8 cellular contexts compared by ENCODE assay signal in genomic region chr6:163460307-163460782, GRCh38. TPM values are rescaled to one million over a fixed set of nuclear protein-coding genes. Genes with fewer than 3 reads are reported as not detected.
DNase-seq lines count a peak whose midpoint lies in the region; ATAC-seq and TF ChIP-seq lines count a peak whose summit lies in the region.

No MANE protein-coding gene starts in this region.

- 42 to 66% methylated on average over 5 of the region's 5 CpGs for WGBS in body of pancreas, 2 donors
- WGBS in testis, 2 donors, result 21 to 40% methylated on average over 5 of the region's 5 CpGs

- H3K27me3 Mint-ChIP-seq in activated T-cell treated with anti-CD3 and anti-CD28 coated beads, Interleukin-2, amount 50 U/mL, for 4 hours (ENCODE audit: low read depth), result no peaks in the 10 kb centered on the region

- peaks cover 19% of the 10 kb centered on the region for H3K36me3 ChIP-seq in right atrium auricular region
- peaks cover 5 to 14% (median 8%) of the 10 kb centered on the region in 5 donors for H3K36me3 ChIP-seq in subcutaneous abdominal adipose tissue (ENCODE audit: control insufficient read depth in 5 of 5, insufficient read depth in 5 of 5, low read length in 5 of 5)
- no peaks in the 10 kb centered on the region for H3K36me3 ChIP-seq in body of pancreas (replicated peaks in 1 of 2; ENCODE audit: insufficient read depth in 1 of 2, low read depth in 2 of 2)
- H3K36me3 ChIP-seq in testis (ENCODE audit: low read depth, missing control alignments), result no peaks in the 10 kb centered on the region

- intact Hi-C loops in body of pancreas (cut with DNase I), result no loop called here
- intact Hi-C loops in testis (cut with DNase I; ENCODE audit: low total_unique reads), result no loop called here

- H3K4me1 Mint-ChIP-seq in activated T-cell treated with anti-CD3 and anti-CD28 coated beads, Interleukin-2, amount 50 U/mL, for 4 hours (ENCODE audit: low read depth), result peaks cover 70% of the 10 kb centered on the region

- peaks cover 27% of the 10 kb centered on the region for H3K36me3 Mint-ChIP-seq in activated T-cell treated with anti-CD3 and anti-CD28 coated beads, Interleukin-2, amount 50 U/mL, for 4 hours (ENCODE audit: insufficient read depth)

- peak; percentile 86 for ATAC-seq in GM19035 (IDR thresholded peaks at IDR 0.05; ENCODE audit: unreplicated experiment)
- peak; percentile 94 for ATAC-seq in HG03135 (IDR thresholded peaks at IDR 0.05; ENCODE audit: unreplicated experiment)
- peak; percentile 96 to 97 for ATAC-seq in activated T-cell treated with anti-CD3 and anti-CD28 coated beads, Interleukin-2, amount 50 U/mL, for 4 hours
- ATAC-seq in body of pancreas, result no peak

- no peaks in the 10 kb centered on the region for H3K9me3 Mint-ChIP-seq in activated T-cell treated with anti-CD3 and anti-CD28 coated beads, Interleukin-2, amount 50 U/mL, for 4 hours

- TF ChIP-seq POLR2A in body of pancreas (IDR thresholded peaks at IDR 0.05), result no peak
- no peak for TF ChIP-seq POLR2A in testis (IDR thresholded peaks at IDR 0.05)

- peaks cover 0 to 87% of the 10 kb centered on the region in 2 donors for H3K4me1 ChIP-seq in right atrium auricular region
- peaks cover 0 to 48% (median 34%) of the 10 kb centered on the region in 5 donors for H3K4me1 ChIP-seq in subcutaneous abdominal adipose tissue (ENCODE audit: control insufficient read depth in 5 of 5, insufficient read depth in 5 of 5, low read length in 5 of 5)
- H3K4me1 ChIP-seq in body of pancreas, result peaks cover 27% of the 10 kb centered on the region
- H3K4me1 ChIP-seq in testis, result peaks cover 24% of the 10 kb centered on the region

- DNase-seq in AG10803 (ENCODE audit: low read depth) (peak; percentile 36), right atrium auricular region (ENCODE audit: low spot score) (no peak), body of pancreas (no peak), testis (no peak)
- DNase-seq in activated T-cell treated with anti-CD3 and anti-CD28 coated beads, Interleukin-2, amount 50 U/mL, for 4 hours, result no peak

- no peaks in the 10 kb centered on the region for H3K9me3 ChIP-seq in right atrium auricular region
- no peaks in the 10 kb centered on the region for H3K9me3 ChIP-seq in subcutaneous abdominal adipose tissue (ENCODE audit: control insufficient read depth in 5 of 5, low read length in 5 of 5)
- H3K9me3 ChIP-seq in body of pancreas, result no peaks in the 10 kb centered on the region
- H3K9me3 ChIP-seq in testis, result no peaks in the 10 kb centered on the region

- peak overlapping the region; percentile 89 for H3K4me3 Mint-ChIP-seq in activated T-cell treated with anti-CD3 and anti-CD28 coated beads, Interleukin-2, amount 50 U/mL, for 4 hours

- H3K4me3 ChIP-seq in AG10803 (ENCODE audit: low read length) (peak overlapping the region; percentile 57), right atrium auricular region (peak overlapping the region; percentile 3 to 38), subcutaneous abdominal adipose tissue (ENCODE audit: low read depth in 1 of 5, low read length in 5 of 5) (peak overlapping the region; percentile 43 to 68 (median 64)), body of pancreas (no peak overlapping the region), testis (no peak overlapping the region)

- peak overlapping the region; percentile 21 to 38 (median 35) for H3K9ac ChIP-seq in subcutaneous abdominal adipose tissue (ENCODE audit: low read length in 5 of 5)

- H3K27ac ChIP-seq in right atrium auricular region (peak overlapping the region; percentile 1 to 41), subcutaneous abdominal adipose tissue (ENCODE audit: low read depth, low read length) (peak overlapping the region; percentile 68), body of pancreas (peak overlapping the region in 1 of 4 donors; percentile 5), testis (no peak overlapping the region)

- no peak for TF ChIP-seq CTCF in AG10803 (conservative IDR thresholded peaks at IDR 0.05; ENCODE audit: low read length)
- TF ChIP-seq CTCF in right atrium auricular region (IDR thresholded peaks at IDR 0.05), result no peak
- TF ChIP-seq CTCF in body of pancreas (IDR thresholded peaks at IDR 0.05), result no peak
- no peak for TF ChIP-seq CTCF in testis (IDR thresholded peaks at IDR 0.05)

- no peaks in the 10 kb centered on the region for H3K27me3 ChIP-seq in right atrium auricular region
- H3K27me3 ChIP-seq in subcutaneous abdominal adipose tissue (ENCODE audit: control insufficient read depth in 5 of 5, insufficient read depth in 4 of 5, low read length in 5 of 5), result no peaks in the 10 kb centered on the region
- H3K27me3 ChIP-seq in body of pancreas, result no peaks in the 10 kb centered on the region
- H3K27me3 ChIP-seq in testis, result no peaks in the 10 kb centered on the region

RNA-seq across cellular contexts. Expression of gene QKI, which starts 45.8 kb away (rescaled TPM):
- 10 to 100 TPM; 58.6 to 65.4 (median 61.2) TPM for total RNA-seq in activated T-cell treated with anti-CD3 and anti-CD28 coated beads, Interleukin-2, amount 50 U/mL, for 4 hours
- 100 to 1,000 TPM; 366 to 434 TPM for total RNA-seq in right atrium auricular region
- total RNA-seq in body of pancreas, result 10 to 100 TPM; 60.4 to 61.3 TPM
- 100 to 1,000 TPM; 315 to 366 TPM for total RNA-seq in testis
- polyA plus RNA-seq in testis (ENCODE audit: insufficient read depth, low read depth, low replicate concordance), result 148 TPM

Comparison
In these comparisons a context has a peak if more than half of its experiments do, and no peak if none do; other contexts are left out.
1. H3K4me3 ChIP-seq: peak in AG10803 (single experiment), right atrium auricular region (2 of 2) and subcutaneous abdominal adipose tissue (5 of 5); none in body of pancreas (0 of 2) and testis (0 of 2).
2. H3K27ac ChIP-seq: peak in right atrium auricular region (2 of 2) and subcutaneous abdominal adipose tissue (single experiment); none in testis (0 of 2).
3. RNA of gene QKI, which starts 45.8 kb away (total RNA-seq): 366 to 434 TPM in right atrium auricular region and 315 to 366 TPM in testis; 60.4 to 61.3 TPM in body of pancreas and 58.6 to 65.4 TPM in activated T-cell treated with anti-CD3 and anti-CD28 coated beads, Interleukin-2, amount 50 U/mL, for 4 hours; every median in the first group is over 4 times any median in the second.